Comparison of ENCODE assay signal across 23 cellular contexts in the genomic region with DNA sequence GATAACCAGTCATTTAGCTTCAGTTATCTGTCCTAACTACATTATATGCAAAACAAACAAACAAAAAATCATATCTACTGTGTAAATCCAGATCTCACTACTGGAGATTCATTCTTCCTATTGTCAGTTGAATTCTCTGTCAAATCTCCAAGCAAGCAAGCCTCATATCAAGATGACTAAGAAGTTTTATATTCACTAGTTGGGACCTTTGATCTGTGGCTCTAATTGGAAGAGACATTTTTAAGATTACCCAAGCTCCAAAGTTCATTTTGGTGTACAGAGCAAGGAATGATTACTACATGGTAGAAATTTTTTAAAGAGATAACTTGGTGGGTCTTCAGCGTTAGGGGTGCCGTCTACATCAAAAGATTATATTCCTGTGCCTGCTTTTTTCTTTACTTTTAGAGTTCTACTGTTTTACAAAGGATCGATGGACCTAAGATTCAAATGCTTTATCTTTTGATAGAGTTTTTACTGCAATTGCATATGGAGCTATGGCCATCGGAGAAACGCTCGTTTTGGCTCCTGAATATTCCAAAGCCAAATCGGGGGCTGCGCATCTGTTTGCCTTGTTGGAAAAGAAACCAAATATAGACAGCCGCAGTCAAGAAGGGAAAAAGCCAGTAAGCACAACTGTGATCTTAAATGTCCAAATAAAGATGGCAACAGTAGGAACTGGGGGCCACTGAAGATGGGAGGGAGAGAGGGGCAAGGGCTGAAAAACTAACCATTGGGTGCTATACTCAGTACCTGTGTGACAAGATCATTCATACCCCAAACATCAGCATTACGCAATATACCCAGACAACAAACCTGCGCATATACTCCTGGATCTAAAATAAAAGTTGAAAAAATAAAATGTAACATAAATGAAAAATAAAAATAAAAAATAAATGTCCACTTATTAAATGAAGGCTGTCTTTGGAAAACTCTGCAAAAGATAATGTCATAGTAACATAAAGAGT. TPM values are rescaled to one million over a fixed set of nuclear protein-coding genes. Genes with fewer than 3 reads are reported as not detected.
A peak's percentile ranks its signal among the peaks of the same experiment; 100 is the strongest.
DNase-seq lines count a peak whose midpoint lies in the region; ATAC-seq and TF ChIP-seq lines count a peak whose summit lies in the region.
"Had no signal": no experiment of that assay in that cellular context is flagged by ENCODE, and none has a peak within 500 bp of the region (broad histone marks: within the 10 kb centered on the region; RNA-seq: fewer than 3 reads in every experiment).

No MANE protein-coding gene starts in this region.

- H3K4me1 ChIP-seq in OCI-LY3 (ENCODE audit: low read length) = peaks cover 8% of the 10 kb centered on the region; the same call in 1 of the 2 replicates
- H3K4me1 ChIP-seq: BE2C, SJSA1, suprapubic skin had no signal

- H4K20me1 ChIP-seq in OCI-LY3 (ENCODE audit: insufficient read depth, low read length) = no peaks in the 10 kb centered on the region

- H3K4me2 ChIP-seq in OCI-LY3 (ENCODE audit: low read length) = peak overlapping the region; percentile 59

- H3K4me3 Mint-ChIP-seq in activated CD4-positive, alpha-beta T cell treated with anti-CD3 and anti-CD28 coated beads for 36 hours = no peak overlapping the region
- H3K4me3 Mint-ChIP-seq: activated CD8-positive, alpha-beta T cell treated with anti-CD3 and anti-CD28 coated beads for 36 hours; activated naive CD8-positive, alpha-beta T cell treated with anti-CD3 and anti-CD28 coated beads for 36 hours; activated T-helper 1 cell treated with anti-CD3 and anti-CD28 coated beads, Interleukin-12 subunit alpha, Interleukin-12 subunit beta, Interleukin-2, Interleukin-4 antibody, amounts not matched to agents 30 ng/mL and 10 ng/mL and 1 ng/mL, durations not matched to agents 14 hours and 24 hours and 36 hours; nephron progenitor cell; WTC11 had no signal

- POLR2A ChIA-PET in activated CD4-positive, alpha-beta T cell treated with anti-CD3 and anti-CD28 coated beads for 36 hours (lab: Charles Lee) = no interaction called here

- H3K27me3 Mint-ChIP-seq in activated CD4-positive, alpha-beta T cell treated with anti-CD3 and anti-CD28 coated beads for 36 hours = no peaks in the 10 kb centered on the region
- H3K27me3 Mint-ChIP-seq: activated naive CD8-positive, alpha-beta T cell treated with anti-CD3 and anti-CD28 coated beads for 36 hours had no signal

- no peaks in the 10 kb centered on the region for H3K27me3 ChIP-seq in OCI-LY3 (ENCODE audit: low read depth, low read length)
- H3K27me3 ChIP-seq: SJSA1 had no signal

- no peaks in the 10 kb centered on the region for H3K9me3 Mint-ChIP-seq in activated CD4-positive, alpha-beta T cell treated with anti-CD3 and anti-CD28 coated beads for 36 hours (ENCODE audit: low read depth)
- H3K9me3 Mint-ChIP-seq: activated CD8-positive, alpha-beta T cell treated with anti-CD3 and anti-CD28 coated beads for 36 hours; activated naive CD8-positive, alpha-beta T cell treated with anti-CD3 and anti-CD28 coated beads for 36 hours; activated T-helper 1 cell treated with anti-CD3 and anti-CD28 coated beads, Interleukin-12 subunit alpha, Interleukin-12 subunit beta, Interleukin-2, Interleukin-4 antibody, amounts not matched to agents 30 ng/mL and 10 ng/mL and 1 ng/mL, durations not matched to agents 14 hours and 24 hours and 36 hours; nephron progenitor cell; WTC11 had no signal

- CTCF ChIA-PET in activated CD4-positive, alpha-beta T cell treated with anti-CD3 and anti-CD28 coated beads for 36 hours (lab: Charles Lee) = interaction anchor here (0.5 kb wide), 1 partner anchor 1344 kb away, joined by 3 read pairs; no protein-coding TSS in a partner anchor

- no peaks in the 10 kb centered on the region for H3K36me3 ChIP-seq in OCI-LY3 (replicated peaks; ENCODE audit: low read depth, low read length)
- H3K36me3 ChIP-seq: BE2C, SJSA1, suprapubic skin had no signal

- H3K27ac ChIP-seq in OCI-LY3 (ENCODE audit: low read length) = no peak overlapping the region
- H3K27ac ChIP-seq: SJSA1, suprapubic skin had no signal

- H3K9me3 ChIP-seq in OCI-LY3 (ENCODE audit: insufficient read depth, low read length) = no peaks in the 10 kb centered on the region
- H3K9me3 ChIP-seq: BE2C, SJSA1, suprapubic skin had no signal

- no peaks in the 10 kb centered on the region for H3K36me3 Mint-ChIP-seq in activated CD4-positive, alpha-beta T cell treated with anti-CD3 and anti-CD28 coated beads for 36 hours (ENCODE audit: low read depth)
- H3K36me3 Mint-ChIP-seq: activated naive CD8-positive, alpha-beta T cell treated with anti-CD3 and anti-CD28 coated beads for 36 hours; WTC11 had no signal

- peak overlapping the region; percentile 36 for H3K4me3 ChIP-seq in OCI-LY3 (ENCODE audit: low read length)
- H3K4me3 ChIP-seq: SJSA1, suprapubic skin had no signal

- no peaks in the 10 kb centered on the region for H3K4me1 Mint-ChIP-seq in activated CD4-positive, alpha-beta T cell treated with anti-CD3 and anti-CD28 coated beads for 36 hours
- H3K4me1 Mint-ChIP-seq: activated naive CD8-positive, alpha-beta T cell treated with anti-CD3 and anti-CD28 coated beads for 36 hours had no signal

- H3K27ac Mint-ChIP-seq in activated CD4-positive, alpha-beta T cell treated with anti-CD3 and anti-CD28 coated beads for 36 hours = no peak overlapping the region
- H3K27ac Mint-ChIP-seq: activated CD8-positive, alpha-beta T cell treated with anti-CD3 and anti-CD28 coated beads for 36 hours; activated naive CD8-positive, alpha-beta T cell treated with anti-CD3 and anti-CD28 coated beads for 36 hours; activated T-helper 1 cell treated with anti-CD3 and anti-CD28 coated beads, Interleukin-12 subunit alpha, Interleukin-12 subunit beta, Interleukin-2, Interleukin-4 antibody, amounts not matched to agents 30 ng/mL and 10 ng/mL and 1 ng/mL, durations not matched to agents 14 hours and 24 hours and 36 hours; nephron progenitor cell; WTC11 had no signal

- peak overlapping the region; percentile 88 for H2AFZ ChIP-seq in OCI-LY3 (ENCODE audit: low read depth, low read length)

- H3K9ac ChIP-seq in OCI-LY3 (ENCODE audit: low read length) = no peak overlapping the region

- DNase-seq in renal cortical epithelial cell (ENCODE audit: low read depth) = peak; percentile 4
- no peak for DNase-seq in activated naive CD4-positive, alpha-beta T cell treated with anti-CD3 and anti-CD28 coated beads, Interleukin-2, amount 50 U/mL, for 16 hours
- DNase-seq in activated CD4-positive, alpha-beta T cell treated with anti-CD3 and anti-CD28 coated beads for 36 hours = no peak
- DNase-seq: activated CD8-positive, alpha-beta T cell treated with anti-CD3 and anti-CD28 coated beads for 36 hours; activated naive CD8-positive, alpha-beta T cell treated with anti-CD3 and anti-CD28 coated beads for 36 hours; BE2C; hippocampal formation; islet precursor cell; NCI-H1105 treated with DMSO at 0.1 percent for 48 hours; nephron progenitor cell; T-helper 2 cell had no signal

- ATAC-seq in GM18907 (IDR thresholded peaks at IDR 0.05; ENCODE audit: unreplicated experiment) (peak; percentile 25), HG02970 (IDR thresholded peaks at IDR 0.05; ENCODE audit: low FRiP score, unreplicated experiment) (peak; percentile 29), HG02973 (IDR thresholded peaks at IDR 0.05; ENCODE audit: unreplicated experiment) (no peak)
- no peak for ATAC-seq in activated CD4-positive, alpha-beta T cell treated with anti-CD3 and anti-CD28 coated beads for 36 hours
- ATAC-seq: activated CD8-positive, alpha-beta T cell treated with anti-CD3 and anti-CD28 coated beads for 36 hours; Panc1; WTC11 had no signal

- intact Hi-C loops in activated CD4-positive, alpha-beta T cell treated with anti-CD3 and anti-CD28 coated beads for 36 hours (cut with DNase I, micrococcal nuclease) = no loop called here

- TF ChIP-seq CTCF in OCI-LY3 (IDR thresholded peaks at IDR 0.05; ENCODE audit: low read depth, low read length) = no peak

- no peaks in the 10 kb centered on the region for H3K79me2 ChIP-seq in OCI-LY3 (ENCODE audit: low read length)

RNA-seq across cellular contexts. Expression of gene SP8, which starts 47.9 kb away (rescaled TPM):
- not detected in 2 replicates for total RNA-seq in renal cortical epithelial cell
- not detected for total RNA-seq in activated CD4-positive, alpha-beta T cell treated with anti-CD3 and anti-CD28 coated beads for 36 hours
- total RNA-seq: activated CD8-positive, alpha-beta T cell treated with anti-CD3 and anti-CD28 coated beads for 36 hours; activated naive CD8-positive, alpha-beta T cell treated with anti-CD3 and anti-CD28 coated beads for 36 hours; activated T-helper 1 cell treated with anti-CD3 and anti-CD28 coated beads, Interleukin-12 subunit alpha, Interleukin-12 subunit beta, Interleukin-2, Interleukin-4 antibody, amounts not matched to agents 30 ng/mL and 10 ng/mL and 1 ng/mL, durations not matched to agents 14 hours and 24 hours and 36 hours; fibroblast of villous mesenchyme; mesenteric fat pad; posterior vena cava; SJSA1 had no signal

Comparison
In these comparisons a context has a peak if more than half of its experiments do, and no peak if none do; other contexts are left out.
1. ATAC-seq: peak in GM18907 (single experiment) and HG02970 (single experiment); none in HG02973 (single experiment) and activated CD4-positive, alpha-beta T cell treated with anti-CD3 and anti-CD28 coated beads for 36 hours (single experiment).